1 cellular context compared by ENCODE assay signal in genomic region chr2:199910338-199911051, GRCh38.
TF ChIP-seq lines count a peak whose summit lies in the region.

No MANE protein-coding gene starts in this region.

TF ChIP-seq in GM12878, 131 proteins besides CTCF, POLR2A, EP300 and RAD21:
- TF ChIP-seq SIX5 (IDR thresholded peaks at IDR 0.05; ENCODE audit: low read depth, low read length, severe bottlenecking) (no peak), TARDBP (IDR thresholded peaks at IDR 0.05; ENCODE audit: borderline replicate concordance) (no peak), NRF1 (conservative IDR thresholded peaks at IDR 0.05; ENCODE audit: low read depth, low read length) (no peak), YBX1 (IDR thresholded peaks at IDR 0.05) (no peak), RELA (IDR thresholded peaks at IDR 0.05; ENCODE audit: borderline replicate concordance, partially characterized antibody) (no peak), IRF3 (IDR thresholded peaks at IDR 0.05) (no peak), CBX3 (IDR thresholded peaks at IDR 0.05; ENCODE audit: borderline replicate concordance, low read depth) (no peak), HSF1 (IDR thresholded peaks at IDR 0.05; ENCODE audit: low read depth, low read length) (no peak), IKZF2 (IDR thresholded peaks at IDR 0.05) (no peak), CUX1 (IDR thresholded peaks at IDR 0.05; ENCODE audit: insufficient replicate concordance, low read depth, low read length) (no peak), CBFB (IDR thresholded peaks at IDR 0.05; ENCODE audit: low read depth) (no peak), ZNF274 (IDR thresholded peaks at IDR 0.05; ENCODE audit: insufficient read depth, insufficient read length) (no peak), E4F1 (IDR thresholded peaks at IDR 0.05; ENCODE audit: borderline replicate concordance, partially characterized antibody) (no peak), SREBF2 (IDR thresholded peaks at IDR 0.05; ENCODE audit: low read length) (no peak), ASH2L (IDR thresholded peaks at IDR 0.05; ENCODE audit: borderline replicate concordance, low read depth) (no peak), NFIC (IDR thresholded peaks at IDR 0.05; ENCODE audit: low read depth, low read length) (no peak), MEF2B (IDR thresholded peaks at IDR 0.05; ENCODE audit: partially characterized antibody, poor library complexity, severe bottlenecking) (no peak), NR2C2 (IDR thresholded peaks at IDR 0.05; ENCODE audit: borderline replicate concordance, control insufficient read depth, insufficient read length, low read depth) (no peak)
TF ChIP-seq in GM12878: peak in this region for 0.
